ENCODE assay signal across 13 cellular contexts in genomic region chr9:117400131-117400530, GRCh38. TPM values are rescaled to one million over a fixed set of nuclear protein-coding genes. Genes with fewer than 3 reads are reported as not detected.
DNase-seq lines count a peak whose midpoint lies in the region; ATAC-seq and TF ChIP-seq lines count a peak whose summit lies in the region.
"Had no signal": no experiment of that assay in that cellular context is flagged by ENCODE, and none has a peak within 500 bp of the region (broad histone marks: within the 10 kb centered on the region; RNA-seq: fewer than 3 reads in every experiment).

No MANE protein-coding gene starts in this region.

- H3K36me3 Mint-ChIP-seq in glutamatergic neuron (ENCODE audit: unreplicated experiment) = no peaks in the 10 kb centered on the region

- H3K27ac Mint-ChIP-seq in glutamatergic neuron (ENCODE audit: unreplicated experiment) = peak overlapping the region; percentile 87

- TF ChIP-seq CTCF in BE2C (IDR thresholded peaks at IDR 0.05; ENCODE audit: low read depth, low read length) = no peak
- no peak for TF ChIP-seq CTCF in glutamatergic neuron (IDR thresholded peaks at IDR 0.05; ENCODE audit: partially characterized antibody, unreplicated experiment)

- H3K27me3 ChIP-seq in BE2C = no peaks in the 10 kb centered on the region
- H3K27me3 ChIP-seq: tibial nerve had no signal

- DNase-seq in BE2C = peak; percentile 76
- DNase-seq in NCI-H1092 (lab: John Stamatoyannopoulos, UW) = peak; percentile 52
- DNase-seq in NCI-H345 (lab: John Stamatoyannopoulos, UW) = peak; percentile 97
- DNase-seq in glutamatergic neuron = peak; percentile 73
- no peak for DNase-seq in NAMALWA (ENCODE audit: low spot score)
- DNase-seq in activated CD4-positive, alpha-beta T cell treated with anti-CD3 and anti-CD28 coated beads for 48 hours = no peak
- DNase-seq: foreskin fibroblast, NCI-H1694 treated with DMSO at 0.1 percent for 48 hours, psoas muscle had no signal

- peaks cover 4% of the 10 kb centered on the region for H3K27me3 Mint-ChIP-seq in glutamatergic neuron (ENCODE audit: unreplicated experiment)

- H3K36me3 ChIP-seq in BE2C = peaks cover 49% of the 10 kb centered on the region
- H3K36me3 ChIP-seq: tibial nerve had no signal

- peaks cover 68% of the 10 kb centered on the region for H3K4me1 Mint-ChIP-seq in glutamatergic neuron (ENCODE audit: low read depth, unreplicated experiment)

- H3K4me3 ChIP-seq in BE2C (ENCODE audit: low read depth, low read length) = no peak overlapping the region
- H3K4me3 ChIP-seq: psoas muscle, tibial nerve had no signal

- peak overlapping the region; percentile 47 for H3K4me3 Mint-ChIP-seq in glutamatergic neuron (ENCODE audit: unreplicated experiment)

- H3K4me1 ChIP-seq in BE2C = peaks cover 65% of the 10 kb centered on the region
- H3K4me1 ChIP-seq: psoas muscle had no signal

- ATAC-seq in HG02798 (IDR thresholded peaks at IDR 0.05; ENCODE audit: poor library complexity, unreplicated experiment) (no peak), GM18520 (IDR thresholded peaks at IDR 0.05; ENCODE audit: unreplicated experiment) (no peak)
- ATAC-seq: psoas muscle, Right ventricle myocardium inferior had no signal

- peaks cover 9% of the 10 kb centered on the region for H3K9me3 Mint-ChIP-seq in glutamatergic neuron (ENCODE audit: unreplicated experiment)

- no peaks in the 10 kb centered on the region for H3K9me3 ChIP-seq in BE2C
- H3K9me3 ChIP-seq: psoas muscle, tibial nerve had no signal

RNA-seq across cellular contexts. Expression of gene ASTN2, which starts 14.7 kb away (rescaled TPM):
- polyA plus RNA-seq in BE2C (2012; ENCODE audit: insufficient read depth, insufficient read length, low read depth) = 53.7 TPM
- total RNA-seq in glutamatergic neuron (ENCODE audit: unreplicated experiment) = 134 TPM

Comparison
In these comparisons a context has a peak if more than half of its experiments do, and no peak if none do; other contexts are left out.
1. DNase-seq: peak in BE2C (single experiment), NCI-H1092 (single experiment), NCI-H345 (single experiment) and glutamatergic neuron (single experiment); none in NAMALWA (single experiment) and activated CD4-positive, alpha-beta T cell treated with anti-CD3 and anti-CD28 coated beads for 48 hours (single experiment).